12 cellular contexts compared by ENCODE assay signal in the genomic region with DNA sequence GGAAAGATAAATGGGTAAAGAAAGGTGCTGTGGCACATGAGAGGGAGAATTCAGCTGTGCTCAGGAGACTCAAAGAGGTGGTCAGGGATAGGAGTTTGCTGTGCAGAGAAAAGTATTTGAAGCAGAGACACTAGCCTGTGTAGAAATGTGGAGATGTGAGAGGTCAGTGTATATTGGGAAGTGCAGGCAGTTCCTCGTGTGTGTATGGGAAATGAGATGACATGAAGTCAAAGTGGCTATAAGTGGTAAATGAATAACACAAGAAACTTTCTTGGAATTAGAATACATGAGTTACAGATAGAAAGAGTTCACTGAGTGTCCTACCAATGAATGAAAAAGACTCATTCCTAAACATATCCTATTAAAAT. TPM values are rescaled to one million over a fixed set of nuclear protein-coding genes. Genes with fewer than 3 reads are reported as not detected.
A peak's percentile ranks its signal among the peaks of the same experiment; 100 is the strongest.
DNase-seq lines count a peak whose midpoint lies in the region; ATAC-seq and TF ChIP-seq lines count a peak whose summit lies in the region.
"Had no signal": no experiment of that assay in that cellular context is flagged by ENCODE, and none has a peak within 500 bp of the region (broad histone marks: within the 10 kb centered on the region; RNA-seq: fewer than 3 reads in every experiment).

No MANE protein-coding gene starts in this region.

- H3K4me1 ChIP-seq in right atrium auricular region (peaks cover 0 to 72% of the 10 kb centered on the region in 2 donors), fibroblast of lung (ENCODE audit: control insufficient read depth, extremely low read depth, insufficient read depth, low read length) (peaks cover 21% of the 10 kb centered on the region), rectal smooth muscle tissue (ENCODE audit: control insufficient read depth, insufficient read depth, low read length) (peaks cover 35% of the 10 kb centered on the region), aorta (ENCODE audit: control insufficient read depth in 1 of 2, insufficient read depth in 2 of 2, low read length in 2 of 2) (peaks cover 2 to 11% of the 10 kb centered on the region in 2 donors)

- H3K27me3 ChIP-seq in right atrium auricular region, result no peaks in the 10 kb centered on the region
- no peaks in the 10 kb centered on the region for H3K27me3 ChIP-seq in fibroblast of lung (ENCODE audit: control insufficient read depth, insufficient read depth, low read length)
- no peaks in the 10 kb centered on the region for H3K27me3 ChIP-seq in rectal smooth muscle tissue (ENCODE audit: control insufficient read depth, insufficient read depth, low read length)
- no peaks in the 10 kb centered on the region for H3K27me3 ChIP-seq in aorta (ENCODE audit: control insufficient read depth in 1 of 2, insufficient read depth in 2 of 2, low read length in 1 of 2)

- ATAC-seq in Right ventricle myocardium superior (ENCODE audit: poor library complexity), result no peak
- ATAC-seq in aorta (ENCODE audit: low FRiP score), result no peak
- ATAC-seq in stimulated activated effector memory CD8-positive, alpha-beta T cell treated with anti-CD3 and anti-CD28 coated beads, Interleukin-12 subunit alpha, Interleukin-12 subunit beta, amount 100 ng/mL, for 72 hours, result no peak

- H3K4me2 ChIP-seq in fibroblast of lung (ENCODE audit: extremely low read depth, insufficient read depth, low read length), result peak overlapping the region; percentile 82

- peak overlapping the region; percentile 54 to 67 for H3K27ac ChIP-seq in right atrium auricular region
- peak overlapping the region; percentile 87 for H3K27ac ChIP-seq in fibroblast of lung (ENCODE audit: insufficient read depth, low read length)
- H3K27ac ChIP-seq in rectal smooth muscle tissue (ENCODE audit: low read depth, low read length), result peak overlapping the region; percentile 76
- peak overlapping the region; percentile 57 to 75 for H3K27ac ChIP-seq in aorta (ENCODE audit: low read depth in 1 of 2, low read length in 2 of 2)

- no peak overlapping the region for H3K4me3 Mint-ChIP-seq in stimulated activated effector memory CD8-positive, alpha-beta T cell treated with anti-CD3 and anti-CD28 coated beads, Interleukin-12 subunit alpha, Interleukin-12 subunit beta, amount 100 ng/mL, for 72 hours
- H3K4me3 Mint-ChIP-seq: dendritic cell treated with granulocyte-macrophage colony-stimulating factor and Interleukin-4, amounts not matched to agents 40 ng/mL and 50 ng/mL, for 4 days had no signal

- H3K79me2 ChIP-seq in fibroblast of lung (ENCODE audit: control insufficient read depth, insufficient read depth, low read length), result peaks cover 47% of the 10 kb centered on the region

- no peaks in the 10 kb centered on the region for H3K9me3 Mint-ChIP-seq in stimulated activated effector memory CD8-positive, alpha-beta T cell treated with anti-CD3 and anti-CD28 coated beads, Interleukin-12 subunit alpha, Interleukin-12 subunit beta, amount 100 ng/mL, for 72 hours
- H3K9me3 Mint-ChIP-seq: dendritic cell treated with granulocyte-macrophage colony-stimulating factor and Interleukin-4, amounts not matched to agents 40 ng/mL and 50 ng/mL, for 4 days had no signal

- peaks cover 4% of the 10 kb centered on the region for H3K36me3 ChIP-seq in right atrium auricular region
- no peaks in the 10 kb centered on the region for H3K36me3 ChIP-seq in fibroblast of lung (ENCODE audit: control insufficient read depth, insufficient read depth, low read length)
- no peaks in the 10 kb centered on the region for H3K36me3 ChIP-seq in rectal smooth muscle tissue (ENCODE audit: control insufficient read depth, insufficient read depth, low read length)
- H3K36me3 ChIP-seq in aorta (ENCODE audit: control insufficient read depth in 1 of 2, insufficient read depth in 2 of 2, low read length in 1 of 2), result no peaks in the 10 kb centered on the region

- 24 to 40% methylated on average over 1 of the region's 1 CpG for WGBS in aorta, 2 donors

- peaks cover 12% of the 10 kb centered on the region for H3K36me3 Mint-ChIP-seq in stimulated activated effector memory CD8-positive, alpha-beta T cell treated with anti-CD3 and anti-CD28 coated beads, Interleukin-12 subunit alpha, Interleukin-12 subunit beta, amount 100 ng/mL, for 72 hours

- no peak for TF ChIP-seq CTCF in right atrium auricular region (IDR thresholded peaks at IDR 0.05)
- TF ChIP-seq CTCF in fibroblast of lung (conservative IDR thresholded peaks at IDR 0.05 in 1 of 2, IDR thresholded peaks at IDR 0.05 in 1 of 2; ENCODE audit: low read depth in 1 of 2, low read length in 2 of 2), result no peak

- intact Hi-C loops in Right ventricle myocardium superior (cut with DNase I) (no loop called here), aorta (cut with DNase I) (no loop called here)

- H3K9me3 ChIP-seq in right atrium auricular region (no peaks in the 10 kb centered on the region), fibroblast of lung (ENCODE audit: control insufficient read depth, insufficient read depth, low read depth, low read length) (no peaks in the 10 kb centered on the region), aorta (ENCODE audit: control insufficient read depth, low read length) (no peaks in the 10 kb centered on the region)

- H3K9ac ChIP-seq in fibroblast of lung (ENCODE audit: insufficient read depth, low read length) (peak overlapping the region; percentile 48), rectal smooth muscle tissue (ENCODE audit: low read length) (no peak overlapping the region)

- H3K4me3 ChIP-seq in right atrium auricular region (no peak overlapping the region), fibroblast of lung (replicated peaks in 1 of 4; ENCODE audit: control extremely low read depth in 1 of 4, insufficient read depth in 1 of 4, low read depth in 3 of 4, low read length in 4 of 4) (no peak overlapping the region), rectal smooth muscle tissue (ENCODE audit: low read length) (no peak overlapping the region), aorta (ENCODE audit: low read length in 2 of 2) (no peak overlapping the region)

- no peak for DNase-seq in right atrium auricular region (ENCODE audit: low spot score)
- DNase-seq in Right ventricle myocardium superior, result no peak
- peak; percentile 58 to 64 for DNase-seq in fibroblast of lung (ENCODE audit: low read depth in 2 of 2)
- no peak for DNase-seq in aorta
- DNase-seq in stimulated activated naive CD4-positive, alpha-beta T cell (lab: John Stamatoyannopoulos, UW), result no peak
- no peak for DNase-seq in mesenteric fat pad (ENCODE audit: low spot score)
- no peak for DNase-seq in stimulated activated effector memory CD8-positive, alpha-beta T cell treated with anti-CD3 and anti-CD28 coated beads, Interleukin-12 subunit alpha, Interleukin-12 subunit beta, amount 100 ng/mL, for 72 hours (ENCODE audit: low spot score in 2 of 2)
- DNase-seq: COR-L47, NCI-H1930, NCI-H526 had no signal

- H2AFZ ChIP-seq in fibroblast of lung (ENCODE audit: low read length), result no peak overlapping the region

- peaks cover 6% of the 10 kb centered on the region for H3K4me1 Mint-ChIP-seq in stimulated activated effector memory CD8-positive, alpha-beta T cell treated with anti-CD3 and anti-CD28 coated beads, Interleukin-12 subunit alpha, Interleukin-12 subunit beta, amount 100 ng/mL, for 72 hours

- H4K20me1 ChIP-seq in fibroblast of lung (ENCODE audit: control insufficient read depth, extremely low read depth, insufficient read depth, low read length), result no peaks in the 10 kb centered on the region

- H3K27ac Mint-ChIP-seq in stimulated activated effector memory CD8-positive, alpha-beta T cell treated with anti-CD3 and anti-CD28 coated beads, Interleukin-12 subunit alpha, Interleukin-12 subunit beta, amount 100 ng/mL, for 72 hours, result no peak overlapping the region
- H3K27ac Mint-ChIP-seq: dendritic cell treated with granulocyte-macrophage colony-stimulating factor and Interleukin-4, amounts not matched to agents 40 ng/mL and 50 ng/mL, for 4 days had no signal

RNA-seq across cellular contexts. Expression of gene MAP3K20, which starts 11.6 kb away (rescaled TPM):
- total RNA-seq in right atrium auricular region (100 to 1,000 TPM; 141 to 223 TPM), Right ventricle myocardium superior (402 TPM), fibroblast of lung (120 and 138 TPM in 2 replicates), aorta (100 to 1,000 TPM in 1 of 2 donors, 10 to 100 TPM in 1; 82.9 to 109 TPM), mesenteric fat pad (71.8 TPM)
- polyA plus RNA-seq in fibroblast of lung (59.3 and 105 TPM in 2 replicates), aorta (10 to 100 TPM; 25.6 to 30.2 TPM)
- 37.0 and 69.9 TPM in 2 replicates for polyA plus RNA-seq in fibroblast of lung (2012)
- 11.8 and 28.4 TPM in 2 replicates for polyA minus RNA-seq in fibroblast of lung (ENCODE audit: low replicate concordance)

Comparison
In these comparisons a context has a peak if more than half of its experiments do, and no peak if none do; other contexts are left out.
1. DNase-seq: peak in fibroblast of lung (2 of 2); none in right atrium auricular region (single experiment), Right ventricle myocardium superior (single experiment), aorta (0 of 2), stimulated activated naive CD4-positive, alpha-beta T cell (0 of 6), mesenteric fat pad (single experiment) and stimulated activated effector memory CD8-positive, alpha-beta T cell treated with anti-CD3 and anti-CD28 coated beads, Interleukin-12 subunit alpha, Interleukin-12 subunit beta, amount 100 ng/mL, for 72 hours (0 of 2).
2. Peak in every context shown above with its lines, with median percentiles within 50 percentile points of each other: H3K27ac ChIP-seq.